In the genomic region with DNA sequence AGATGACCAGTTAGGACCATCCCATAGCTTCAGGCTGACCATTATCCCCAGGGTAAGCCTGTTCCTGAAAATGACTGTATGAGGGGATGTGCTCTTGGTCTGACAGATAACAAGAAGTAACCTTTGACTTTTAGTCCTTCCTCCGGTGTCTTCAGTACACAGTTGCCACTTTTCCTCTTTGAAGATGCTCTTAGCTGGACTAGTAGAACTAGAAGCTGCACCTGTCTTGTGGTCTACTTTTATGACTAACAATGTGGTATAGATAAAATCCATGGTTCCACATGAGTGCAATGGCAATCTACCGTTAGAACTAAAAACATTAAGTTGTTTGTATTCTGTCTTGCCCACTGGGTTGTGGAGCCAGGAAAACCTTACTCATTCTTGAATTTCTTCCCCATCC, we compare ENCODE assay signal across 1 cellular context.
TF ChIP-seq lines count a peak whose summit lies in the region.

No MANE protein-coding gene starts in this region.

TF ChIP-seq in GM12878, 131 proteins besides CTCF, POLR2A, EP300 and RAD21 (continued from another document and continues in another):
- TF ChIP-seq ZNF592 (IDR thresholded peaks at IDR 0.05) (no peak), IRF4 (IDR thresholded peaks at IDR 0.05; ENCODE audit: low read depth, low read length) (peak; percentile 18; the same call in 1 of the 2 replicates), SIN3A (IDR thresholded peaks at IDR 0.05; ENCODE audit: low read depth, low read length) (no peak), KAT2A (conservative IDR thresholded peaks at IDR 0.05; ENCODE audit: control insufficient read depth, low read depth, low read length) (no peak), MTA2 (IDR thresholded peaks at IDR 0.05; ENCODE audit: low read depth) (0 out of 2 replicates have a peak, but pooled peaks have one; percentile 9), SREBF1 (IDR thresholded peaks at IDR 0.05; ENCODE audit: low read length) (no peak), NRF1 (conservative IDR thresholded peaks at IDR 0.05; ENCODE audit: low read depth, low read length) (no peak), CHD1 (IDR thresholded peaks at IDR 0.05; ENCODE audit: low read depth, low read length) (no peak), MXI1 (IDR thresholded peaks at IDR 0.05; ENCODE audit: low read depth, low read length) (no peak), PAX5 (IDR thresholded peaks at IDR 0.05; ENCODE audit: borderline replicate concordance, low read depth, low read length) (peak; percentile 51; the same call in 1 of the 2 replicates), ZNF384 (IDR thresholded peaks at IDR 0.05; ENCODE audit: borderline replicate concordance, low read depth, low read length) (no peak), GATAD2B (conservative IDR thresholded peaks at IDR 0.05; ENCODE audit: low read depth) (no peak), SP1 (IDR thresholded peaks at IDR 0.05; ENCODE audit: low read depth, low read length) (no peak), SPI1 (IDR thresholded peaks at IDR 0.05; ENCODE audit: borderline replicate concordance, insufficient read depth, low read depth, low read length) (no peak), SMARCA5 (IDR thresholded peaks at IDR 0.05) (no peak), WRNIP1 (IDR thresholded peaks at IDR 0.05; ENCODE audit: borderline replicate concordance, low read depth, low read length) (no peak), PAX8 (IDR thresholded peaks at IDR 0.05) (no peak), RB1 (IDR thresholded peaks at IDR 0.05; ENCODE audit: borderline replicate concordance) (no peak), CBX3 (IDR thresholded peaks at IDR 0.05; ENCODE audit: borderline replicate concordance, low read depth) (no peak), CREM (IDR thresholded peaks at IDR 0.05; ENCODE audit: low read depth) (peak; percentile 19; the same call in 1 of the 2 replicates), TCF7 (IDR thresholded peaks at IDR 0.05; ENCODE audit: borderline replicate concordance) (peak; percentile 74; the same call in 1 of the 2 replicates), SUZ12 (IDR thresholded peaks at IDR 0.05; ENCODE audit: unreplicated experiment) (no peak), BCL11A (IDR thresholded peaks at IDR 0.05; ENCODE audit: low read depth, low read length) (peak; percentile 53; the same call in 1 of the 2 replicates), SMC3 (IDR thresholded peaks at IDR 0.05; ENCODE audit: borderline replicate concordance, low read length) (no peak), NFIC (IDR thresholded peaks at IDR 0.05; ENCODE audit: low read depth, low read length) (peak; percentile 90), GABPA (IDR thresholded peaks at IDR 0.05; ENCODE audit: low read depth) (0 out of 2 replicates have a peak, but pooled peaks have one; percentile 24)
- TF ChIP-seq, protein P1, sequence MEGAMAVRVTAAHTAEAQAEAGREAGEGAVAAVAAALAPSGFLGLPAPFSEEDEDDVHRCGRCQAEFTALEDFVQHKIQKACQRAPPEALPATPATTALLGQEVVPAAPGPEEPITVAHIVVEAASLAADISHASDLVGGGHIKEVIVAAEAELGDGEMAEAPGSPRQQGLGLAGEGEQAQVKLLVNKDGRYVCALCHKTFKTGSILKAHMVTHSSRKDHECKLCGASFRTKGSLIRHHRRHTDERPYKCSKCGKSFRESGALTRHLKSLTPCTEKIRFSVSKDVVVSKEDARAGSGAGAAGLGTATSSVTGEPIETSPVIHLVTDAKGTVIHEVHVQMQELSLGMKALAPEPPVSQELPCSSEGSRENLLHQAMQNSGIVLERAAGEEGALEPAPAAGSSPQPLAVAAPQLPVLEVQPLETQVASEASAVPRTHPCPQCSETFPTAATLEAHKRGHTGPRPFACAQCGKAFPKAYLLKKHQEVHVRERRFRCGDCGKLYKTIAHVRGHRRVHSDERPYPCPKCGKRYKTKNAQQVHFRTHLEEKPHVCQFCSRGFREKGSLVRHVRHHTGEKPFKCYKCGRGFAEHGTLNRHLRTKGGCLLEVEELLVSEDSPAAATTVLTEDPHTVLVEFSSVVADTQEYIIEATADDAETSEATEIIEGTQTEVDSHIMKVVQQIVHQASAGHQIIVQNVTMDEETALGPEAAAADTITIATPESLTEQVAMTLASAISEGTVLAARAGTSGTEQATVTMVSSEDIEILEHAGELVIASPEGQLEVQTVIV (IDR thresholded peaks at IDR 0.05; ENCODE audit: borderline replicate concordance, partially characterized antibody), result no peak
- TF ChIP-seq, protein P2, sequence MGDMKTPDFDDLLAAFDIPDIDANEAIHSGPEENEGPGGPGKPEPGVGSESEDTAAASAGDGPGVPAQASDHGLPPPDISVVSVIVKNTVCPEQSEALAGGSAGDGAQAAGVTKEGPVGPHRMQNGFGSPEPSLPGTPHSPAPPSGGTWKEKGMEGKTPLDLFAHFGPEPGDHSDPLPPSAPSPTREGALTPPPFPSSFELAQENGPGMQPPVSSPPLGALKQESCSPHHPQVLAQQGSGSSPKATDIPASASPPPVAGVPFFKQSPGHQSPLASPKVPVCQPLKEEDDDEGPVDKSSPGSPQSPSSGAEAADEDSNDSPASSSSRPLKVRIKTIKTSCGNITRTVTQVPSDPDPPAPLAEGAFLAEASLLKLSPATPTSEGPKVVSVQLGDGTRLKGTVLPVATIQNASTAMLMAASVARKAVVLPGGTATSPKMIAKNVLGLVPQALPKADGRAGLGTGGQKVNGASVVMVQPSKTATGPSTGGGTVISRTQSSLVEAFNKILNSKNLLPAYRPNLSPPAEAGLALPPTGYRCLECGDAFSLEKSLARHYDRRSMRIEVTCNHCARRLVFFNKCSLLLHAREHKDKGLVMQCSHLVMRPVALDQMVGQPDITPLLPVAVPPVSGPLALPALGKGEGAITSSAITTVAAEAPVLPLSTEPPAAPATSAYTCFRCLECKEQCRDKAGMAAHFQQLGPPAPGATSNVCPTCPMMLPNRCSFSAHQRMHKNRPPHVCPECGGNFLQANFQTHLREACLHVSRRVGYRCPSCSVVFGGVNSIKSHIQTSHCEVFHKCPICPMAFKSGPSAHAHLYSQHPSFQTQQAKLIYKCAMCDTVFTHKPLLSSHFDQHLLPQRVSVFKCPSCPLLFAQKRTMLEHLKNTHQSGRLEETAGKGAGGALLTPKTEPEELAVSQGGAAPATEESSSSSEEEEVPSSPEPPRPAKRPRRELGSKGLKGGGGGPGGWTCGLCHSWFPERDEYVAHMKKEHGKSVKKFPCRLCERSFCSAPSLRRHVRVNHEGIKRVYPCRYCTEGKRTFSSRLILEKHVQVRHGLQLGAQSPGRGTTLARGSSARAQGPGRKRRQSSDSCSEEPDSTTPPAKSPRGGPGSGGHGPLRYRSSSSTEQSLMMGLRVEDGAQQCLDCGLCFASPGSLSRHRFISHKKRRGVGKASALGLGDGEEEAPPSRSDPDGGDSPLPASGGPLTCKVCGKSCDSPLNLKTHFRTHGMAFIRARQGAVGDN (IDR thresholded peaks at IDR 0.05), result no peak
- TF ChIP-seq, protein P3, sequence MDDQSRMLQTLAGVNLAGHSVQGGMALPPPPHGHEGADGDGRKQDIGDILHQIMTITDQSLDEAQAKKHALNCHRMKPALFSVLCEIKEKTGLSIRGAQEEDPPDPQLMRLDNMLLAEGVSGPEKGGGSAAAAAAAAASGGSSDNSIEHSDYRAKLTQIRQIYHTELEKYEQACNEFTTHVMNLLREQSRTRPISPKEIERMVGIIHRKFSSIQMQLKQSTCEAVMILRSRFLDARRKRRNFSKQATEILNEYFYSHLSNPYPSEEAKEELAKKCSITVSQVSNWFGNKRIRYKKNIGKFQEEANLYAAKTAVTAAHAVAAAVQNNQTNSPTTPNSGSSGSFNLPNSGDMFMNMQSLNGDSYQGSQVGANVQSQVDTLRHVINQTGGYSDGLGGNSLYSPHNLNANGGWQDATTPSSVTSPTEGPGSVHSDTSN (IDR thresholded peaks at IDR 0.05; ENCODE audit: insufficient replicate concordance, low read depth, low read length), result no peak
- TF ChIP-seq, protein P4, sequence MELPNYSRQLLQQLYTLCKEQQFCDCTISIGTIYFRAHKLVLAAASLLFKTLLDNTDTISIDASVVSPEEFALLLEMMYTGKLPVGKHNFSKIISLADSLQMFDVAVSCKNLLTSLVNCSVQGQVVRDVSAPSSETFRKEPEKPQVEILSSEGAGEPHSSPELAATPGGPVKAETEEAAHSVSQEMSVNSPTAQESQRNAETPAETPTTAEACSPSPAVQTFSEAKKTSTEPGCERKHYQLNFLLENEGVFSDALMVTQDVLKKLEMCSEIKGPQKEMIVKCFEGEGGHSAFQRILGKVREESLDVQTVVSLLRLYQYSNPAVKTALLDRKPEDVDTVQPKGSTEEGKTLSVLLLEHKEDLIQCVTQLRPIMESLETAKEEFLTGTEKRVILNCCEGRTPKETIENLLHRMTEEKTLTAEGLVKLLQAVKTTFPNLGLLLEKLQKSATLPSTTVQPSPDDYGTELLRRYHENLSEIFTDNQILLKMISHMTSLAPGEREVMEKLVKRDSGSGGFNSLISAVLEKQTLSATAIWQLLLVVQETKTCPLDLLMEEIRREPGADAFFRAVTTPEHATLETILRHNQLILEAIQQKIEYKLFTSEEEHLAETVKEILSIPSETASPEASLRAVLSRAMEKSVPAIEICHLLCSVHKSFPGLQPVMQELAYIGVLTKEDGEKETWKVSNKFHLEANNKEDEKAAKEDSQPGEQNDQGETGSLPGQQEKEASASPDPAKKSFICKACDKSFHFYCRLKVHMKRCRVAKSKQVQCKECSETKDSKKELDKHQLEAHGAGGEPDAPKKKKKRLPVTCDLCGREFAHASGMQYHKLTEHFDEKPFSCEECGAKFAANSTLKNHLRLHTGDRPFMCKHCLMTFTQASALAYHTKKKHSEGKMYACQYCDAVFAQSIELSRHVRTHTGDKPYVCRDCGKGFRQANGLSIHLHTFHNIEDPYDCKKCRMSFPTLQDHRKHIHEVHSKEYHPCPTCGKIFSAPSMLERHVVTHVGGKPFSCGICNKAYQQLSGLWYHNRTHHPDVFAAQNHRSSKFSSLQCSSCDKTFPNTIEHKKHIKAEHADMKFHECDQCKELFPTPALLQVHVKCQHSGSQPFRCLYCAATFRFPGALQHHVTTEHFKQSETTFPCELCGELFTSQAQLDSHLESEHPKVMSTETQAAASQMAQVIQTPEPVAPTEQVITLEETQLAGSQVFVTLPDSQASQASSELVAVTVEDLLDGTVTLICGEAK (IDR thresholded peaks at IDR 0.05; ENCODE audit: borderline replicate concordance), result no peak
- TF ChIP-seq, protein P5, sequence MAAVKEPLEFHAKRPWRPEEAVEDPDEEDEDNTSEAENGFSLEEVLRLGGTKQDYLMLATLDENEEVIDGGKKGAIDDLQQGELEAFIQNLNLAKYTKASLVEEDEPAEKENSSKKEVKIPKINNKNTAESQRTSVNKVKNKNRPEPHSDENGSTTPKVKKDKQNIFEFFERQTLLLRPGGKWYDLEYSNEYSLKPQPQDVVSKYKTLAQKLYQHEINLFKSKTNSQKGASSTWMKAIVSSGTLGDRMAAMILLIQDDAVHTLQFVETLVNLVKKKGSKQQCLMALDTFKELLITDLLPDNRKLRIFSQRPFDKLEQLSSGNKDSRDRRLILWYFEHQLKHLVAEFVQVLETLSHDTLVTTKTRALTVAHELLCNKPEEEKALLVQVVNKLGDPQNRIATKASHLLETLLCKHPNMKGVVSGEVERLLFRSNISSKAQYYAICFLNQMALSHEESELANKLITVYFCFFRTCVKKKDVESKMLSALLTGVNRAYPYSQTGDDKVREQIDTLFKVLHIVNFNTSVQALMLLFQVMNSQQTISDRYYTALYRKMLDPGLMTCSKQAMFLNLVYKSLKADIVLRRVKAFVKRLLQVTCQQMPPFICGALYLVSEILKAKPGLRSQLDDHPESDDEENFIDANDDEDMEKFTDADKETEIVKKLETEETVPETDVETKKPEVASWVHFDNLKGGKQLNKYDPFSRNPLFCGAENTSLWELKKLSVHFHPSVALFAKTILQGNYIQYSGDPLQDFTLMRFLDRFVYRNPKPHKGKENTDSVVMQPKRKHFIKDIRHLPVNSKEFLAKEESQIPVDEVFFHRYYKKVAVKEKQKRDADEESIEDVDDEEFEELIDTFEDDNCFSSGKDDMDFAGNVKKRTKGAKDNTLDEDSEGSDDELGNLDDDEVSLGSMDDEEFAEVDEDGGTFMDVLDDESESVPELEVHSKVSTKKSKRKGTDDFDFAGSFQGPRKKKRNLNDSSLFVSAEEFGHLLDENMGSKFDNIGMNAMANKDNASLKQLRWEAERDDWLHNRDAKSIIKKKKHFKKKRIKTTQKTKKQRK (IDR thresholded peaks at IDR 0.05; ENCODE audit: low read depth, low read length), result no peak
- TF ChIP-seq, protein P6, sequence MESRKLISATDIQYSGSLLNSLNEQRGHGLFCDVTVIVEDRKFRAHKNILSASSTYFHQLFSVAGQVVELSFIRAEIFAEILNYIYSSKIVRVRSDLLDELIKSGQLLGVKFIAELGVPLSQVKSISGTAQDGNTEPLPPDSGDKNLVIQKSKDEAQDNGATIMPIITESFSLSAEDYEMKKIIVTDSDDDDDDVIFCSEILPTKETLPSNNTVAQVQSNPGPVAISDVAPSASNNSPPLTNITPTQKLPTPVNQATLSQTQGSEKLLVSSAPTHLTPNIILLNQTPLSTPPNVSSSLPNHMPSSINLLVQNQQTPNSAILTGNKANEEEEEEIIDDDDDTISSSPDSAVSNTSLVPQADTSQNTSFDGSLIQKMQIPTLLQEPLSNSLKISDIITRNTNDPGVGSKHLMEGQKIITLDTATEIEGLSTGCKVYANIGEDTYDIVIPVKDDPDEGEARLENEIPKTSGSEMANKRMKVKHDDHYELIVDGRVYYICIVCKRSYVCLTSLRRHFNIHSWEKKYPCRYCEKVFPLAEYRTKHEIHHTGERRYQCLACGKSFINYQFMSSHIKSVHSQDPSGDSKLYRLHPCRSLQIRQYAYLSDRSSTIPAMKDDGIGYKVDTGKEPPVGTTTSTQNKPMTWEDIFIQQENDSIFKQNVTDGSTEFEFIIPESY (IDR thresholded peaks at IDR 0.05), result no peak
